35 cellular contexts compared by ENCODE assay signal in the genomic region with DNA sequence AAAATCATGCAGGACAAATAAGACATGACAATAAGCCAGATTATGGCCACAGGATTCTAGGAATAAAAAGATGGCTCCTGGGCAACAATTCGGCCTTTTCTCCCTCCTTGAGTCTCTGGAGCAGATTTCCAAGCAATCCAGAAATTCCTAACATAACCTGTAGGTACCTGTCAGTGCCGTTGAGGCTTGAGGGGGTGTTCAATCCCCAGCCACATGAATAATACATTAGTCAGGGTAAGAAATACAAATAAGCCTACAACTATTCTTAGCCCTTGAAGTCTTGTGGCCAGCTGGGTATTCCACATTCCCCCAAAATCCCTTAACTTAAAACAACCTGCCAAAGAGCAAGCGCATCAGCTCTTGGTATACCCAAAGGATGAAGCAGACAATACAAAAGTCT. TPM values are rescaled to one million over a fixed set of nuclear protein-coding genes. Genes with fewer than 3 reads are reported as not detected.
"Had no signal": no experiment of that assay in that cellular context is flagged by ENCODE, and none has a peak within 500 bp of the region (broad histone marks: within the 10 kb centered on the region; RNA-seq: fewer than 3 reads in every experiment).

No MANE protein-coding gene starts in this region.

- H3K9me3 Mint-ChIP-seq: dendritic cell treated with granulocyte-macrophage colony-stimulating factor and Interleukin-4, amounts not matched to agents 40 ng/mL and 50 ng/mL, for 4 days; naive thymus-derived CD8-positive, alpha-beta T cell; stimulated activated naive CD8-positive, alpha-beta T cell treated with anti-CD3 and anti-CD28 coated beads, Interleukin-15, amount 100 ng/mL, for 72 hours had no signal

- H3K27ac ChIP-seq: colonic mucosa, esophagus squamous epithelium, gastrocnemius medialis, left lung, psoas muscle, suprapubic skin, transverse colon, upper lobe of right lung, uterus had no signal

- H3K9me3 ChIP-seq: colonic mucosa, esophagus squamous epithelium, gastrocnemius medialis, left lung, psoas muscle, suprapubic skin, transverse colon, upper lobe of right lung, uterus had no signal

- H3K36me3 ChIP-seq: transverse colon, uterus had no signal

- H3K27ac Mint-ChIP-seq: dendritic cell treated with granulocyte-macrophage colony-stimulating factor and Interleukin-4, amounts not matched to agents 40 ng/mL and 50 ng/mL, for 4 days; nephron progenitor cell had no signal

- H3K4me3 ChIP-seq: colonic mucosa, esophagus squamous epithelium, gastrocnemius medialis, left lung, psoas muscle, suprapubic skin, transverse colon, upper lobe of right lung, uterus had no signal

- H3K27me3 ChIP-seq: colonic mucosa, esophagus squamous epithelium, gastrocnemius medialis, suprapubic skin, transverse colon, upper lobe of right lung, uterus had no signal

- H3K4me1 ChIP-seq: colonic mucosa, psoas muscle, suprapubic skin, transverse colon, uterus had no signal

- H3K4me3 Mint-ChIP-seq: dendritic cell treated with granulocyte-macrophage colony-stimulating factor and Interleukin-4, amounts not matched to agents 40 ng/mL and 50 ng/mL, for 4 days; naive thymus-derived CD8-positive, alpha-beta T cell; nephron progenitor cell; stimulated activated naive CD8-positive, alpha-beta T cell treated with anti-CD3 and anti-CD28 coated beads, Interleukin-15, amount 100 ng/mL, for 72 hours had no signal

- FAIRE-seq: endothelial cell of umbilical vein, kidney, small intestine had no signal

- ATAC-seq: gastrocnemius medialis; left cardiac atrium; left lung; naive thymus-derived CD8-positive, alpha-beta T cell; psoas muscle; right cardiac atrium; stimulated activated naive CD8-positive, alpha-beta T cell treated with anti-CD3 and anti-CD28 coated beads, Interleukin-15, amount 100 ng/mL, for 72 hours; upper lobe of right lung had no signal

- H3K4me1 Mint-ChIP-seq: nephron progenitor cell had no signal

- DNase-seq: colonic mucosa; effector CD8-positive, alpha-beta T cell; erythroblast; esophagus squamous epithelium; gastrocnemius medialis; head of caudate nucleus; kidney; left cardiac atrium; left lung; mesendoderm; midbrain; naive thymus-derived CD8-positive, alpha-beta T cell; nephron progenitor cell; nucleus accumbens; posterior cingulate gyrus; psoas muscle; right cardiac atrium; small intestine; stimulated activated CD4-positive, alpha-beta T cell treated with anti-CD3 and anti-CD28 coated beads, Interleukin-15, amount 100 ng/mL, for 24 hours; stimulated activated CD4-positive, alpha-beta T cell treated with anti-CD3 and anti-CD28 coated beads, Interleukin-2, amount 100 ng/mL, for 48 hours; stimulated activated naive CD4-positive, alpha-beta T cell; stimulated activated naive CD8-positive, alpha-beta T cell treated with anti-CD3 and anti-CD28 coated beads, Interleukin-15, amount 100 ng/mL, for 72 hours; transverse colon; upper lobe of right lung; uterus had no signal

RNA-seq across cellular contexts. Expression of gene MPC1L, which starts 14.5 kb away (rescaled TPM):
- total RNA-seq: chondrocyte; colonic mucosa; endothelial cell of umbilical vein; esophagus squamous epithelium; gastrocnemius medialis; glomerular endothelial cell; kidney; left cardiac atrium; left lung; lower leg skin; lung microvascular endothelial cell; mucosa of gallbladder; naive thymus-derived CD8-positive, alpha-beta T cell; osteocyte; psoas muscle; renal cortical epithelial cell; right cardiac atrium; suprapubic skin; transverse colon; upper lobe of right lung; uterus had no signal
- polyA plus RNA-seq: naive thymus-derived CD8-positive, alpha-beta T cell; psoas muscle; right cardiac atrium; small intestine had no signal
